In the genomic region with DNA sequence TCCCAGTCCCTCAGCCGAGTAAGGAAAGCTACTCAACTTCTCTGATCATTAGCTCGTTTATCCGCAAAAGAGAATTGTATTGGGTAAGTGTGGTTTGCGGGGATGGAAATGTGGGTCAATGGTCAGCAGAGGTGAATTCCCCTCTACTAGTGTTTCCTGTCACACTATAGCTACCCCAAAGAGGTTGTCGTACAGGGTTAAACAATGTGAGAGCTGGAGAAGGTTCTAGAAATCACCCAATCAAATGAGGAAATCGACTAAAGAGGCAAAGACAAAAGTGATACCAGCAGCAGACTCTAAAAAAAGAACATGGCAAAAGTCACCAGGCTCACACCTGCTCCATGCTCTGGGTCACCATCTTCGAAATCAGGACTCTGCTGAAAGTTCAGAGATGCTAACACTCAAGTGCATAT, we compare ENCODE assay signal across 8 cellular contexts.
A peak's percentile ranks its signal among the peaks of the same experiment; 100 is the strongest.
DNase-seq lines count a peak whose midpoint lies in the region; ATAC-seq lines count a peak whose summit lies in the region.

No MANE protein-coding gene starts in this region.

- ATAC-seq in GM19328 (IDR thresholded peaks at IDR 0.05; ENCODE audit: unreplicated experiment) (peak; percentile 78), HG03135 (IDR thresholded peaks at IDR 0.05; ENCODE audit: unreplicated experiment) (peak; percentile 79)

- H3K9me3 Mint-ChIP-seq in CD4-positive, alpha-beta memory T cell: peaks cover 0 to 1% (median 0%) of the 10 kb centered on the region in 8 donors
- no peaks in the 10 kb centered on the region for H3K9me3 Mint-ChIP-seq in activated naive CD4-positive, alpha-beta T cell treated with anti-CD3 and anti-CD28 coated beads, Interleukin-2, amount 10 ng/mL, durations not matched to agents 7 days and 5 days

- POLR2A ChIA-PET in CD4-positive, alpha-beta memory T cell (lab: Charles Lee; ENCODE audit: partially characterized antibody): interaction anchor here (0.7 to 16.0 kb wide), 27 partner anchors 12 to 207 kb away, joined by 3 to 374 read pairs (median 6); partner anchors contain the start of gene ITGA4

- H3K27me3 ChIP-seq in CD4-positive, alpha-beta memory T cell (ENCODE audit: insufficient read depth, low read length): no peaks in the 10 kb centered on the region

- peak overlapping the region; percentile 88 to 97 (median 95) for H3K27ac Mint-ChIP-seq in CD4-positive, alpha-beta memory T cell
- peak overlapping the region; percentile 97 for H3K27ac Mint-ChIP-seq in activated naive CD4-positive, alpha-beta T cell treated with anti-CD3 and anti-CD28 coated beads, Interleukin-2, amount 10 ng/mL, durations not matched to agents 7 days and 5 days

- no peaks in the 10 kb centered on the region for H3K36me3 ChIP-seq in CD4-positive, alpha-beta memory T cell (ENCODE audit: insufficient read depth, low read length)

- DNase-seq in CD4-positive, alpha-beta memory T cell: peak; percentile 38 to 55 (median 45)
- DNase-seq in activated naive CD4-positive, alpha-beta T cell treated with anti-CD3 and anti-CD28 coated beads, Interleukin-2, amount 10 ng/mL, durations not matched to agents 7 days and 5 days: peak; percentile 42
- DNase-seq in NCI-H1694 (lab: John Stamatoyannopoulos, UW) (no peak), SKM-1 (lab: John Stamatoyannopoulos, UW; ENCODE audit: unreplicated experiment) (no peak), GOT3 (lab: John Stamatoyannopoulos, UW) (no peak), AG20443 (ENCODE audit: low spot score) (no peak)

- CTCF ChIA-PET in CD4-positive, alpha-beta memory T cell (lab: Charles Lee; ENCODE audit: partially characterized antibody): interaction anchor here (1.0 to 3.7 kb wide), 14 partner anchors 8 to 207 kb away, joined by 3 to 27 read pairs (median 4); partner anchors contain the start of gene ITGA4
- CTCF ChIA-PET in activated naive CD4-positive, alpha-beta T cell treated with anti-CD3 and anti-CD28 coated beads, Interleukin-2, amount 10 ng/mL, durations not matched to agents 7 days and 5 days (lab: Charles Lee): interaction anchor here (0.7 to 3.2 kb wide), 9 partner anchors 83 to 208 kb away, joined by 3 to 15 read pairs (median 4); partner anchors contain the start of gene ITGA4

- intact Hi-C loops in CD4-positive, alpha-beta memory T cell (cut with micrococcal nuclease): loop anchor here (2.0 kb wide), 1 partner anchor 144 kb away; the partner anchor contains the start of gene ITGA4

- H3K4me3 ChIP-seq in CD4-positive, alpha-beta memory T cell (ENCODE audit: low read length in 2 of 2): peak overlapping the region in 1 of 2 donors; percentile 27

- H3K4me1 ChIP-seq in CD4-positive, alpha-beta memory T cell (ENCODE audit: insufficient read depth, low read length): peaks cover 75% of the 10 kb centered on the region

- no peaks in the 10 kb centered on the region for H3K27me3 Mint-ChIP-seq in CD4-positive, alpha-beta memory T cell
- H3K27me3 Mint-ChIP-seq in activated naive CD4-positive, alpha-beta T cell treated with anti-CD3 and anti-CD28 coated beads, Interleukin-2, amount 10 ng/mL, durations not matched to agents 7 days and 5 days: no peaks in the 10 kb centered on the region

- H3K4me1 Mint-ChIP-seq in CD4-positive, alpha-beta memory T cell: peaks cover 34 to 56% (median 46%) of the 10 kb centered on the region in 4 donors
- peaks cover 64% of the 10 kb centered on the region for H3K4me1 Mint-ChIP-seq in activated naive CD4-positive, alpha-beta T cell treated with anti-CD3 and anti-CD28 coated beads, Interleukin-2, amount 10 ng/mL, durations not matched to agents 7 days and 5 days

- H3K27ac ChIP-seq in CD4-positive, alpha-beta memory T cell (ENCODE audit: low read depth, low read length): peak overlapping the region; percentile 46

- H3K9me3 ChIP-seq in CD4-positive, alpha-beta memory T cell (ENCODE audit: control insufficient read depth in 1 of 2, low read length in 2 of 2): no peaks in the 10 kb centered on the region

- no peaks in the 10 kb centered on the region for H3K36me3 Mint-ChIP-seq in CD4-positive, alpha-beta memory T cell
- peaks cover 4% of the 10 kb centered on the region for H3K36me3 Mint-ChIP-seq in activated naive CD4-positive, alpha-beta T cell treated with anti-CD3 and anti-CD28 coated beads, Interleukin-2, amount 10 ng/mL, durations not matched to agents 7 days and 5 days

- peak overlapping the region; percentile 12 to 77 (median 71) for H3K4me3 Mint-ChIP-seq in CD4-positive, alpha-beta memory T cell
- peak overlapping the region; percentile 68 for H3K4me3 Mint-ChIP-seq in activated naive CD4-positive, alpha-beta T cell treated with anti-CD3 and anti-CD28 coated beads, Interleukin-2, amount 10 ng/mL, durations not matched to agents 7 days and 5 days

Comparison
In these comparisons a context has a peak if more than half of its experiments do, and no peak if none do; other contexts are left out.
1. DNase-seq: peak in CD4-positive, alpha-beta memory T cell (5 of 5) and activated naive CD4-positive, alpha-beta T cell treated with anti-CD3 and anti-CD28 coated beads, Interleukin-2, amount 10 ng/mL, durations not matched to agents 7 days and 5 days (single experiment); none in NCI-H1694 (single experiment), SKM-1 (single experiment), GOT3 (single experiment) and AG20443 (single experiment).